ENCODE assay signal across 2 cellular contexts in genomic region chr9:15332939-15333338, GRCh38.
TF ChIP-seq lines count a peak whose summit lies in the region.

No MANE protein-coding gene starts in this region.

TF ChIP-seq in SK-N-SH, 30 proteins besides CTCF, POLR2A, EP300 and RAD21 (continued from another document):
- TF ChIP-seq, protein P1, sequence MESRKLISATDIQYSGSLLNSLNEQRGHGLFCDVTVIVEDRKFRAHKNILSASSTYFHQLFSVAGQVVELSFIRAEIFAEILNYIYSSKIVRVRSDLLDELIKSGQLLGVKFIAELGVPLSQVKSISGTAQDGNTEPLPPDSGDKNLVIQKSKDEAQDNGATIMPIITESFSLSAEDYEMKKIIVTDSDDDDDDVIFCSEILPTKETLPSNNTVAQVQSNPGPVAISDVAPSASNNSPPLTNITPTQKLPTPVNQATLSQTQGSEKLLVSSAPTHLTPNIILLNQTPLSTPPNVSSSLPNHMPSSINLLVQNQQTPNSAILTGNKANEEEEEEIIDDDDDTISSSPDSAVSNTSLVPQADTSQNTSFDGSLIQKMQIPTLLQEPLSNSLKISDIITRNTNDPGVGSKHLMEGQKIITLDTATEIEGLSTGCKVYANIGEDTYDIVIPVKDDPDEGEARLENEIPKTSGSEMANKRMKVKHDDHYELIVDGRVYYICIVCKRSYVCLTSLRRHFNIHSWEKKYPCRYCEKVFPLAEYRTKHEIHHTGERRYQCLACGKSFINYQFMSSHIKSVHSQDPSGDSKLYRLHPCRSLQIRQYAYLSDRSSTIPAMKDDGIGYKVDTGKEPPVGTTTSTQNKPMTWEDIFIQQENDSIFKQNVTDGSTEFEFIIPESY (IDR thresholded peaks at IDR 0.05; ENCODE audit: borderline replicate concordance, low read depth), result no peak
- no peak for TF ChIP-seq TEAD4 (IDR thresholded peaks at IDR 0.05; ENCODE audit: borderline replicate concordance, insufficient read depth)
- no peak for TF ChIP-seq YY1 (IDR thresholded peaks at IDR 0.05; ENCODE audit: low read depth)
- no peak for TF ChIP-seq TCF12 (IDR thresholded peaks at IDR 0.05)
- TF ChIP-seq GATA2 (CRISPR knock-in tag; IDR thresholded peaks at IDR 0.05), result no peak
- TF ChIP-seq, protein P2, sequence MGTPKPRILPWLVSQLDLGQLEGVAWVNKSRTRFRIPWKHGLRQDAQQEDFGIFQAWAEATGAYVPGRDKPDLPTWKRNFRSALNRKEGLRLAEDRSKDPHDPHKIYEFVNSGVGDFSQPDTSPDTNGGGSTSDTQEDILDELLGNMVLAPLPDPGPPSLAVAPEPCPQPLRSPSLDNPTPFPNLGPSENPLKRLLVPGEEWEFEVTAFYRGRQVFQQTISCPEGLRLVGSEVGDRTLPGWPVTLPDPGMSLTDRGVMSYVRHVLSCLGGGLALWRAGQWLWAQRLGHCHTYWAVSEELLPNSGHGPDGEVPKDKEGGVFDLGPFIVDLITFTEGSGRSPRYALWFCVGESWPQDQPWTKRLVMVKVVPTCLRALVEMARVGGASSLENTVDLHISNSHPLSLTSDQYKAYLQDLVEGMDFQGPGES (IDR thresholded peaks at IDR 0.05; ENCODE audit: low read depth, low read length), result no peak
- no peak for TF ChIP-seq RCOR1 (IDR thresholded peaks at IDR 0.05; ENCODE audit: low read length)
- no peak for TF ChIP-seq ELF1 (IDR thresholded peaks at IDR 0.05)
- no peak for TF ChIP-seq GABPA (IDR thresholded peaks at IDR 0.05; ENCODE audit: low read depth)

TF ChIP-seq in SK-N-SH treated with all-trans-retinoic acid at 6 μM for 48 hours, 23 proteins besides CTCF, POLR2A, EP300 and RAD21 (continued from another document):
- TF ChIP-seq PATZ1 (CRISPR knock-in tag; IDR thresholded peaks at IDR 0.05; ENCODE audit: borderline replicate concordance) (no peak), POU6F1 (CRISPR knock-in tag; IDR thresholded peaks at IDR 0.05; ENCODE audit: borderline replicate concordance, low read depth) (no peak)
